Comparison of ENCODE assay signal across 31 cellular contexts in the genomic region with DNA sequence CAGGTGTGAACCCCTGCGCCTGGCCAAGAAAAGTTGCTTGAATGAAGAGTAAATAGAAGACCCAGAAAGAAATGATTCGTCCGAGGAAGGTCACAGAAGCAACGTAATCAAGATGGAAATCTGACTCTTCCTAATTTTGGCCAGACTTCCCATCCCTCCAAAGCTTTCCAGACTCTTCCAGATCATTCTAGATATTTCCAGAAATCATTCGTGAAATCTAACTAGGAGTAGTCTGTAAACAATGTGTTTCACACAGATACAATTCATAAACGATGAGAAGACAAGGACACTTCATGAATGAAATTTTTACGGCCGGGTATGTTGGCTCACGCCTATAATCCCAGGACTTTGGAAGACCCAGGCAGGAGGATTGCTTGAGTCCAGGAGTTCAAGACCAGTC.
"Had no signal": no experiment of that assay in that cellular context is flagged by ENCODE, and none has a peak within 500 bp of the region (broad histone marks: within the 10 kb centered on the region; RNA-seq: fewer than 3 reads in every experiment).

No MANE protein-coding gene starts in this region.

- H3K36me3 ChIP-seq: adrenal gland, cardiac muscle cell had no signal

- H3K4me3 ChIP-seq: adrenal gland, cardiac muscle cell had no signal

- H3K27ac ChIP-seq: cardiac muscle cell, VCaP had no signal

- H3K27me3 ChIP-seq: adrenal gland, cardiac muscle cell had no signal

- DNase-seq: activated B cell treated with CpG ODN at 0.5 μM for 24 hours; activated CD4-positive, alpha-beta memory T cell treated with anti-CD3 and anti-CD28 coated beads for 36 hours; activated CD4-positive, alpha-beta T cell treated with anti-CD3 and anti-CD28 coated beads for 4 hours; activated CD4-positive, alpha-beta T cell treated with anti-CD3 and anti-CD28 coated beads, Interleukin-2, amount 10 ng/mL, durations not matched to agents 24 days and 14 days; activated CD4-positive, alpha-beta T cell treated with anti-CD3 and anti-CD28 coated beads, Interleukin-2, amount 50 U/mL, for 1 hour; activated CD4-positive, alpha-beta T cell treated with anti-CD3 and anti-CD28 coated beads, Interleukin-2, amount 50 U/mL, for 4 hours; activated CD4-positive, CD25-positive, alpha-beta regulatory T cell treated with anti-CD3 and anti-CD28 coated beads, Interleukin-2, amount 50 U/mL, for 72 hours; activated CD8-positive, alpha-beta memory T cell treated with anti-CD3 and anti-CD28 coated beads, Interleukin-2, amount 50 U/mL, for 4 hours; activated CD8-positive, alpha-beta T cell treated with anti-CD3 and anti-CD28 coated beads for 36 hours; activated effector memory CD4-positive, alpha-beta T cell treated with anti-CD3 and anti-CD28 coated beads, Interleukin-2, amount 50 U/mL, for 16 hours; activated gamma-delta T cell treated with Interleukin-2 at 50 U/mL for 16 hours; activated naive CD4-positive, alpha-beta T cell; activated naive CD4-positive, alpha-beta T cell treated with anti-CD3 and anti-CD28 coated beads for 36 hours; activated naive CD4-positive, alpha-beta T cell treated with anti-CD3 and anti-CD28 coated beads, Interleukin-2, amount 50 U/mL, for 16 hours; activated naive CD8-positive, alpha-beta T cell treated with anti-CD3 and anti-CD28 coated beads for 36 hours; activated T-cell treated with anti-CD3 and anti-CD28 coated beads for 4 hours; activated T-cell treated with anti-CD3 and anti-CD28 coated beads, Interleukin-2, amount 50 U/mL, for 1 hour; activated T-cell treated with anti-CD3 and anti-CD28 coated beads, Interleukin-2, amount 50 U/mL, for 4 hours; activated T-cell treated with anti-CD3 and anti-CD28 coated beads, Interleukin-2, amount 50 U/mL, for 72 hours; adrenal gland; amniotic stem cell; aorta; central memory CD4-positive, alpha-beta T cell; T-cell; T-helper 17 cell had no signal

- FAIRE-seq: bronchial epithelial cell, TTC549 had no signal

- ATAC-seq: activated CD8-positive, alpha-beta T cell treated with anti-CD3 and anti-CD28 coated beads for 36 hours; activated naive CD4-positive, alpha-beta T cell treated with anti-CD3 and anti-CD28 coated beads, Interleukin-2, amount 50 U/mL, for 72 hours; activated T-cell treated with anti-CD3 and anti-CD28 coated beads, Interleukin-2, amount 50 U/mL, for 4 hours; activated T-cell treated with anti-CD3 and anti-CD28 coated beads, Interleukin-2, amount 50 U/mL, for 72 hours; activated T-helper 17 cell treated with anti-CD3 and anti-CD28 coated beads, Interleukin-2, amount 50 U/mL, for 72 hours; T-cell; T-helper 17 cell had no signal

- H3K9me3 ChIP-seq: adrenal gland had no signal
